ENCODE assay signal across 20 cellular contexts in the genomic region with DNA sequence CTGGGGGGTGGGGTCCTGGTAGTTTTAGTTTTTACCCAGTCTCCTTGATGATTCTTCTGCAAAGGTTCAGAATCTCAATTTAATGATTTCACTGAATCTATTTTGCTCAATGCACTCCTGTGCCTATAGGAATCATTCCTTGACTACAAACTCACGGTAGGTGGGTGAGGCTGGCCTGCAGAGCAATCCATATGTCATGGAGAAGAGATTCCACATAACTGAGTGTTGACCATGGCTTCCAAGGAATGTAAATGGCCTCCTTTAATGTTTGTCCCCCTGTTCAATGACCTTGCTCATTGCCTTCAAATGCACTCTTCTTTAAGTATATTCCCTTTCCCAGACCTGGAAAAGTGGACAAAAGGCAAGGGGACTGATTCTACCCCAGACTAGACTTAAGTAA. TPM values are rescaled to one million over a fixed set of nuclear protein-coding genes. Genes with fewer than 3 reads are reported as not detected.
DNase-seq lines count a peak whose midpoint lies in the region; ATAC-seq, FAIRE-seq and TF ChIP-seq lines count a peak whose summit lies in the region.
"Had no signal": no experiment of that assay in that cellular context is flagged by ENCODE, and none has a peak within 500 bp of the region (broad histone marks: within the 10 kb centered on the region; RNA-seq: fewer than 3 reads in every experiment).

No MANE protein-coding gene starts in this region.

- H2BK12ac ChIP-seq in trophoblast cell (ENCODE audit: low read length) = no peak overlapping the region

- H3K23ac ChIP-seq in trophoblast cell (ENCODE audit: low read length) = no peak overlapping the region

- H3K36me3 Mint-ChIP-seq in astrocyte (ENCODE audit: low read depth, unreplicated experiment) = peaks cover 2% of the 10 kb centered on the region
- H3K36me3 Mint-ChIP-seq: CD4-positive, CD25-positive, alpha-beta regulatory T cell; CD8-positive, alpha-beta memory T cell had no signal

- H3K4me1 Mint-ChIP-seq in astrocyte (ENCODE audit: low read depth, unreplicated experiment) = peaks cover 16% of the 10 kb centered on the region
- H3K4me1 Mint-ChIP-seq: CD4-positive, CD25-positive, alpha-beta regulatory T cell; CD8-positive, alpha-beta memory T cell; H9 had no signal

- H3K4me1 ChIP-seq in astrocyte (ENCODE audit: insufficient read depth, low read length) (peaks cover 14% of the 10 kb centered on the region), trophoblast cell (ENCODE audit: control insufficient read depth in 1 of 2, insufficient read depth in 2 of 2, low read length in 2 of 2) (peaks cover 2 to 6% of the 10 kb centered on the region in 2 experiments), heart right ventricle (peaks cover 0 to 8% (median 0%) of the 10 kb centered on the region in 9 donors)
- H3K4me1 ChIP-seq: BE2C had no signal

- H4K20me1 ChIP-seq in astrocyte (ENCODE audit: insufficient read depth, low read length) = peaks cover 21% of the 10 kb centered on the region

- no peak overlapping the region for H3K14ac ChIP-seq in trophoblast cell (ENCODE audit: low read length)

- no peak overlapping the region for H4K12ac ChIP-seq in trophoblast cell (ENCODE audit: low read depth, low read length)

- no peaks in the 10 kb centered on the region for H3K9me3 Mint-ChIP-seq in astrocyte (ENCODE audit: unreplicated experiment)
- H3K9me3 Mint-ChIP-seq: CD8-positive, alpha-beta memory T cell had no signal

- peak; percentile 33 for FAIRE-seq in H54 (lab: Jason Lieb, UNC)
- no peak for FAIRE-seq in astrocyte (lab: Jason Lieb, UNC)
- FAIRE-seq: GM12891, GM18507, K562 had no signal

- H3K27ac Mint-ChIP-seq in astrocyte (ENCODE audit: unreplicated experiment) = no peak overlapping the region
- H3K27ac Mint-ChIP-seq: CD4-positive, CD25-positive, alpha-beta regulatory T cell; CD8-positive, alpha-beta memory T cell; H9 had no signal

- peaks cover 16% of the 10 kb centered on the region for H3K36me3 ChIP-seq in astrocyte (ENCODE audit: insufficient read depth, low read length)
- peaks cover 0 to 2% of the 10 kb centered on the region in 2 experiments for H3K36me3 ChIP-seq in trophoblast cell (ENCODE audit: control insufficient read depth in 1 of 2, insufficient read depth in 2 of 2, low read length in 2 of 2)
- no peaks in the 10 kb centered on the region for H3K36me3 ChIP-seq in heart right ventricle
- H3K36me3 ChIP-seq: BE2C had no signal

- no CpG with 5 or more reads among the region's 1 CpG for WGBS in trophoblast cell (ENCODE audit: extremely low coverage, insufficient coverage, insufficient read length)
- 39 to 97% methylated on average over 1 of the region's 1 CpG for WGBS in heart right ventricle, 2 donors

- H3K4me3 ChIP-seq in astrocyte (ENCODE audit: insufficient read depth, low read depth, low read length) (no peak overlapping the region), trophoblast cell (ENCODE audit: low read depth, low read length) (no peak overlapping the region), heart right ventricle (no peak overlapping the region)
- H3K4me3 ChIP-seq: K562 had no signal

- no peak overlapping the region for H3K4me3 Mint-ChIP-seq in astrocyte (ENCODE audit: unreplicated experiment)
- H3K4me3 Mint-ChIP-seq: CD4-positive, CD25-positive, alpha-beta regulatory T cell; CD8-positive, alpha-beta memory T cell; H9 had no signal

- no peak for ATAC-seq in heart right ventricle
- ATAC-seq: K562 had no signal

- TF ChIP-seq CTCF in astrocyte (IDR thresholded peaks at IDR 0.05; ENCODE audit: insufficient read depth, low read depth, low read length) (no peak), heart right ventricle (IDR thresholded peaks at IDR 0.05) (no peak)

- H2BK120ac ChIP-seq in trophoblast cell (ENCODE audit: insufficient read depth, low read length, poor library complexity) = no peak overlapping the region

- H3K79me2 ChIP-seq in astrocyte (ENCODE audit: insufficient read depth, low read length) (peaks cover 91% of the 10 kb centered on the region), trophoblast cell (ENCODE audit: control insufficient read depth, insufficient read depth, low read length, poor library complexity) (no peaks in the 10 kb centered on the region)

- no peaks in the 10 kb centered on the region for H3K27me3 ChIP-seq in astrocyte (ENCODE audit: insufficient read depth, low read length)
- H3K27me3 ChIP-seq in trophoblast cell (ENCODE audit: insufficient read depth, low read length) = no peaks in the 10 kb centered on the region
- H3K27me3 ChIP-seq in heart right ventricle = no peaks in the 10 kb centered on the region
- H3K27me3 ChIP-seq: BE2C had no signal

- no peak overlapping the region for H3K4ac ChIP-seq in trophoblast cell (ENCODE audit: low read depth, low read length)

- DNase-seq in H54 (ENCODE audit: insufficient read length, low spot score) = no peak
- no peak for DNase-seq in astrocyte (ENCODE audit: low read depth)
- peak in 1 of 2 donors; percentile 52 for DNase-seq in trophoblast cell
- no peak for DNase-seq in heart right ventricle
- no peak for DNase-seq in GM19238 (ENCODE audit: insufficient read length, low spot score)
- DNase-seq in stimulated activated CD4-positive, alpha-beta T cell treated with anti-CD3 and anti-CD28 coated beads, Interleukin-4, amount 100 ng/mL, for 4 hours = no peak
- DNase-seq: ACHN; BE2C; C1 segment of cervical spinal cord; CD4-positive, CD25-positive, alpha-beta regulatory T cell; CD8-positive, alpha-beta memory T cell; COR-L47; DMS 273 treated with DMSO at 0.1 percent for 48 hours; GOT3; H9 had no signal

- H2BK5ac ChIP-seq in trophoblast cell (ENCODE audit: low read depth, low read length, poor library complexity) = no peak overlapping the region

- H3K9me3 ChIP-seq in astrocyte (ENCODE audit: insufficient read depth, low read depth, low read length) = no peaks in the 10 kb centered on the region
- H3K9me3 ChIP-seq in trophoblast cell (ENCODE audit: insufficient read depth, low read depth, low read length) = peaks cover 2% of the 10 kb centered on the region
- H3K9me3 ChIP-seq in heart right ventricle = peaks cover 0 to 3% (median 0%) of the 10 kb centered on the region in 11 donors
- H3K9me3 ChIP-seq: BE2C had no signal

- H2AFZ ChIP-seq in astrocyte (ENCODE audit: low read depth, low read length) (no peak overlapping the region), trophoblast cell (ENCODE audit: insufficient read depth, low read length, poor library complexity) (no peak overlapping the region)

- no peak overlapping the region for H3K18ac ChIP-seq in trophoblast cell (ENCODE audit: low read length)

- intact Hi-C loops in heart right ventricle (cut with DNase I) = no loop called here

- peaks cover 8% of the 10 kb centered on the region for H3K79me1 ChIP-seq in trophoblast cell (ENCODE audit: low read length)

- H2AK5ac ChIP-seq in trophoblast cell (ENCODE audit: low read length) = no peak overlapping the region

- no peak overlapping the region for H4K8ac ChIP-seq in trophoblast cell (ENCODE audit: low read depth, low read length)

- TF ChIP-seq POLR2A in H54 (IDR thresholded peaks at IDR 0.05; ENCODE audit: low read depth, low read length) = no peak

- H3K4me2 ChIP-seq in astrocyte (ENCODE audit: low read length) (peak overlapping the region; percentile 27), trophoblast cell (ENCODE audit: low read length) (no peak overlapping the region)

- no peaks in the 10 kb centered on the region for H3K27me3 Mint-ChIP-seq in astrocyte (ENCODE audit: low read depth, unreplicated experiment)

- H3K9ac ChIP-seq in astrocyte (ENCODE audit: low read length) (no peak overlapping the region), trophoblast cell (ENCODE audit: low read length) (no peak overlapping the region)

- H3K27ac ChIP-seq in astrocyte (ENCODE audit: low read depth, low read length) (no peak overlapping the region), trophoblast cell (ENCODE audit: low read depth, low read length) (peak overlapping the region; percentile 27), heart right ventricle (no peak overlapping the region)
- H3K27ac ChIP-seq: HL-60 had no signal

- H4K91ac ChIP-seq in trophoblast cell (ENCODE audit: low read depth, low read length) = no peak overlapping the region

RNA-seq across cellular contexts. Expression of gene FAP, which starts 12.5 kb away (rescaled TPM):
- 0.96 and 1.3 TPM in 2 replicates for total RNA-seq in astrocyte
- polyA plus RNA-seq in trophoblast cell (2013) = 3.1 and 4.1 TPM in 2 replicates
- total RNA-seq in heart right ventricle = 10 to 100 TPM in 1 of 10 donors, 1 to 10 TPM in 8, under 1 TPM in 1; 0.56 to 11.5 (median 2.2) TPM
- 1 to 10 TPM in 1 of 2 donors, under 1 TPM in 1; 0.77 to 2.7 TPM for polyA plus RNA-seq in heart right ventricle
- total RNA-seq: CD4-positive, CD25-positive, alpha-beta regulatory T cell; CD8-positive, alpha-beta memory T cell; G401; H9; K562 had no signal
- polyA plus RNA-seq: CD4-positive, CD25-positive, alpha-beta regulatory T cell; CD8-positive, alpha-beta memory T cell; K562 had no signal
